ENCODE assay signal across 27 cellular contexts in the genomic region with DNA sequence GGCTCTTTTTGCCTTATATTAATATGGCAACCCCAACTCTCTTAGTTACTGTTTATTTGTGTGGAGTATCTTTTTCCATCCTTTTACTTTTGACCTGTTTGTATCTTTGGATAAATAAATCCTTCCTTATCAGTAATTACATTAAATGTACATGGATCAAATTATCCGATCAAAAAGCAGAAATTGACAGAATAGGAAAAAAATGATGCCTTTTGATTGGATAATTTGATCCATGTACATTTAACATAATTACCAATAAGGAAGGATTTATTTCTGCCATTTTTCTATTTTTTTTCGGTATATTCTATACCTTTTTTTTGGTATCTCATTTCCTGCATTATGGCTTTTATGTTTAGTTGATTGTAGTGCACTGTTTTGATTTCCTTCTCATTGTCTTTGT. TPM values are rescaled to one million over a fixed set of nuclear protein-coding genes. Genes with fewer than 3 reads are reported as not detected.
DNase-seq lines count a peak whose midpoint lies in the region; ATAC-seq, FAIRE-seq and TF ChIP-seq lines count a peak whose summit lies in the region.
"Had no signal": no experiment of that assay in that cellular context is flagged by ENCODE, and none has a peak within 500 bp of the region (broad histone marks: within the 10 kb centered on the region; RNA-seq: fewer than 3 reads in every experiment).

No MANE protein-coding gene starts in this region.

- ATAC-seq in pancreas (no peak), omental fat pad (ENCODE audit: low FRiP score) (no peak)
- ATAC-seq: A549, GM12878 had no signal

- TF ChIP-seq CTCF in HEK293 (tag by site-specific recombination; IDR thresholded peaks at IDR 0.05) (no peak), astrocyte (IDR thresholded peaks at IDR 0.05; ENCODE audit: insufficient read depth, low read depth, low read length) (no peak), hepatocyte (IDR thresholded peaks at IDR 0.05; ENCODE audit: poor library complexity) (no peak), pancreas (IDR thresholded peaks at IDR 0.05) (no peak), omental fat pad (IDR thresholded peaks at IDR 0.05) (no peak)

- no peak overlapping the region for H3K9ac ChIP-seq in astrocyte (ENCODE audit: low read length)
- H3K9ac ChIP-seq: BLaER1 treated with 17β-estradiol and CSF1 and Interleukin-3, amounts not matched to agents 10 nM and 100 nM; GM23248 had no signal

- H3K27me3 ChIP-seq in astrocyte (ENCODE audit: insufficient read depth, low read length) (no peaks in the 10 kb centered on the region), hepatocyte (no peaks in the 10 kb centered on the region), pancreas (no peaks in the 10 kb centered on the region), MG63 (no peaks in the 10 kb centered on the region)
- H3K27me3 ChIP-seq: BE2C; BLaER1 treated with 17β-estradiol and CSF1 and Interleukin-3, amounts not matched to agents 10 nM and 100 nM had no signal

- H3K36me3 Mint-ChIP-seq in astrocyte (ENCODE audit: low read depth, unreplicated experiment): peaks cover 30% of the 10 kb centered on the region
- H3K36me3 Mint-ChIP-seq in activated CD4-positive, alpha-beta T cell treated with anti-CD3 and anti-CD28 coated beads, Interleukin-2, amount 10 ng/mL, durations not matched to agents 7 days and 5 days (ENCODE audit: low read depth): peaks cover 64% of the 10 kb centered on the region

- H3K36me3 ChIP-seq in HEK293 (ENCODE audit: control insufficient read depth in 2 of 2, insufficient read depth in 1 of 2, low read length in 2 of 2) (peaks cover 20 to 53% of the 10 kb centered on the region in 2 experiments), astrocyte (ENCODE audit: insufficient read depth, low read length) (peaks cover 3% of the 10 kb centered on the region), hepatocyte (replicated peaks; ENCODE audit: insufficient read depth, low read depth) (no peaks in the 10 kb centered on the region), pancreas (no peaks in the 10 kb centered on the region), MG63 (peaks cover 52% of the 10 kb centered on the region)

- H3K4me1 ChIP-seq in HEK293 (ENCODE audit: control insufficient read depth, insufficient read depth, low read length): no peaks in the 10 kb centered on the region
- H3K4me1 ChIP-seq in astrocyte (ENCODE audit: insufficient read depth, low read length): no peaks in the 10 kb centered on the region
- no peaks in the 10 kb centered on the region for H3K4me1 ChIP-seq in hepatocyte (ENCODE audit: insufficient read depth)
- no peaks in the 10 kb centered on the region for H3K4me1 ChIP-seq in pancreas
- H3K4me1 ChIP-seq: A549; BE2C; BLaER1 treated with 17β-estradiol and CSF1 and Interleukin-3, amounts not matched to agents 10 nM and 100 nM had no signal

- peak; percentile 54 for FAIRE-seq in astrocyte (lab: Jason Lieb, UNC)
- FAIRE-seq in pancreas (lab: Jason Lieb, UNC): peak; percentile 53
- FAIRE-seq: A549, D721Med, GM12878, GM19239, H1 had no signal

- H3K4me3 ChIP-seq in HEK293 (ENCODE audit: low read depth, low read length) (no peak overlapping the region), astrocyte (ENCODE audit: insufficient read depth, low read depth, low read length) (no peak overlapping the region), hepatocyte (peak overlapping the region; percentile 5), pancreas (no peak overlapping the region), MG63 (no peak overlapping the region)
- H3K4me3 ChIP-seq: A549; BLaER1 treated with 17β-estradiol and CSF1 and Interleukin-3, amounts not matched to agents 10 nM and 100 nM; GM12878; GM23248 had no signal

- CTCF ChIA-PET in HEK293 (lab: Yijun Ruan, JAX): interaction anchor here (1.6 kb wide), 1 partner anchor 31 kb away, joined by 7 read pairs; no protein-coding TSS in a partner anchor
- CTCF ChIA-PET in activated CD4-positive, alpha-beta T cell treated with anti-CD3 and anti-CD28 coated beads, Interleukin-2, amount 10 ng/mL, durations not matched to agents 7 days and 5 days (lab: Charles Lee): no interaction called here

- H3K9me3 ChIP-seq in HEK293 (ENCODE audit: control insufficient read depth, insufficient read depth, low read depth, low read length): no peaks in the 10 kb centered on the region
- H3K9me3 ChIP-seq in astrocyte (ENCODE audit: insufficient read depth, low read depth, low read length): no peaks in the 10 kb centered on the region
- peaks cover 21% of the 10 kb centered on the region for H3K9me3 ChIP-seq in hepatocyte (ENCODE audit: low read depth)
- H3K9me3 ChIP-seq in pancreas: no peaks in the 10 kb centered on the region
- H3K9me3 ChIP-seq in MG63: peaks cover 29% of the 10 kb centered on the region
- H3K9me3 ChIP-seq: BE2C had no signal

- POLR2A ChIA-PET in HEK293 (lab: Yijun Ruan, JAX): interaction anchor here (0.5 kb wide), 1 partner anchor 29 kb away, joined by 6 read pairs; no protein-coding TSS in a partner anchor
- POLR2A ChIA-PET in activated CD4-positive, alpha-beta T cell treated with anti-CD3 and anti-CD28 coated beads, Interleukin-2, amount 10 ng/mL, durations not matched to agents 7 days and 5 days (lab: Charles Lee): no interaction called here

- no peaks in the 10 kb centered on the region for H3K9me2 ChIP-seq in hepatocyte (replicated peaks; ENCODE audit: insufficient read depth)

- H4K20me1 ChIP-seq in astrocyte (ENCODE audit: insufficient read depth, low read length) (peaks cover 47% of the 10 kb centered on the region), hepatocyte (ENCODE audit: insufficient read depth, poor library complexity, severe bottlenecking) (no peaks in the 10 kb centered on the region)

- H3K4me1 Mint-ChIP-seq in astrocyte (ENCODE audit: low read depth, unreplicated experiment): peaks cover 3% of the 10 kb centered on the region
- H3K4me1 Mint-ChIP-seq in activated CD4-positive, alpha-beta T cell treated with anti-CD3 and anti-CD28 coated beads, Interleukin-2, amount 10 ng/mL, durations not matched to agents 7 days and 5 days: peaks cover 3% of the 10 kb centered on the region
- H3K4me1 Mint-ChIP-seq: CD14-positive monocyte had no signal

- WGBS in hepatocyte (ENCODE audit: low lambda C conversion rate, missing lambda C conversion rate): 98% methylated on average over 2 of the region's 2 CpGs
- WGBS in pancreas, 2 donors: 97 to 99% methylated on average over 2 of the region's 2 CpGs

- H3K27ac ChIP-seq in HEK293 (ENCODE audit: extremely low read depth, low read depth, low read length): no peak overlapping the region
- H3K27ac ChIP-seq in astrocyte (ENCODE audit: low read depth, low read length): no peak overlapping the region
- no peak overlapping the region for H3K27ac ChIP-seq in hepatocyte
- H3K27ac ChIP-seq in pancreas: no peak overlapping the region
- H3K27ac ChIP-seq: A549; BLaER1 treated with 17β-estradiol and CSF1 and Interleukin-3, amounts not matched to agents 10 nM and 100 nM; GM23248 had no signal

- H3K9me3 Mint-ChIP-seq in astrocyte (ENCODE audit: unreplicated experiment): peaks cover 2% of the 10 kb centered on the region
- H3K9me3 Mint-ChIP-seq in activated CD4-positive, alpha-beta T cell treated with anti-CD3 and anti-CD28 coated beads, Interleukin-2, amount 10 ng/mL, durations not matched to agents 7 days and 5 days: peaks cover 24% of the 10 kb centered on the region

- H3K27ac Mint-ChIP-seq in astrocyte (ENCODE audit: unreplicated experiment): no peak overlapping the region
- H3K27ac Mint-ChIP-seq in activated CD4-positive, alpha-beta T cell treated with anti-CD3 and anti-CD28 coated beads, Interleukin-2, amount 10 ng/mL, durations not matched to agents 7 days and 5 days: no peak overlapping the region
- H3K27ac Mint-ChIP-seq: CD14-positive monocyte; CD4-positive, alpha-beta T cell had no signal

- DNase-seq in astrocyte (ENCODE audit: low read depth) (no peak), hepatocyte (ENCODE audit: low spot score) (no peak), pancreas (no peak), omental fat pad (ENCODE audit: low spot score) (no peak), MG63 (no peak)
- no peak for DNase-seq in activated CD4-positive, alpha-beta T cell treated with anti-CD3 and anti-CD28 coated beads, Interleukin-2, amount 10 ng/mL, durations not matched to agents 7 days and 5 days
- DNase-seq: 8988T; ACHN; AML-193; BE2C; CD4-positive, alpha-beta T cell; CD8-positive, alpha-beta memory T cell; DMS 273 treated with DMSO at 0.1 percent for 48 hours; DMS79; EL; GDM1; GM23248; H7; HCEC 1CT had no signal

- intact Hi-C loops in pancreas (cut with DNase I): no loop called here

- H3K79me2 ChIP-seq in astrocyte (ENCODE audit: insufficient read depth, low read length) (peaks cover 66% of the 10 kb centered on the region), hepatocyte (peaks cover 88% of the 10 kb centered on the region)

- H2AFZ ChIP-seq in astrocyte (ENCODE audit: low read depth, low read length): no peak overlapping the region
- H2AFZ ChIP-seq in hepatocyte: no peak overlapping the region
- H2AFZ ChIP-seq: GM23248 had no signal

- H3K4me2 ChIP-seq in astrocyte (ENCODE audit: low read length) (no peak overlapping the region), hepatocyte (no peak overlapping the region)
- H3K4me2 ChIP-seq: A549; BLaER1 treated with 17β-estradiol and CSF1 and Interleukin-3, amounts not matched to agents 10 nM and 100 nM had no signal

- H3K4me3 Mint-ChIP-seq in astrocyte (ENCODE audit: unreplicated experiment): no peak overlapping the region
- no peak overlapping the region for H3K4me3 Mint-ChIP-seq in activated CD4-positive, alpha-beta T cell treated with anti-CD3 and anti-CD28 coated beads, Interleukin-2, amount 10 ng/mL, durations not matched to agents 7 days and 5 days
- H3K4me3 Mint-ChIP-seq: CD14-positive monocyte; CD4-positive, alpha-beta T cell; CD8-positive, alpha-beta memory T cell had no signal

- H3K27me3 Mint-ChIP-seq in astrocyte (ENCODE audit: low read depth, unreplicated experiment): no peaks in the 10 kb centered on the region
- no peaks in the 10 kb centered on the region for H3K27me3 Mint-ChIP-seq in activated CD4-positive, alpha-beta T cell treated with anti-CD3 and anti-CD28 coated beads, Interleukin-2, amount 10 ng/mL, durations not matched to agents 7 days and 5 days
- H3K27me3 Mint-ChIP-seq: CD4-positive, alpha-beta T cell; CD8-positive, alpha-beta memory T cell had no signal

TF ChIP-seq in HEK293, 187 proteins besides CTCF, POLR2A, EP300 and RAD21:
- no peak for TF ChIP-seq ZNF76 (tag by site-specific recombination; IDR thresholded peaks at IDR 0.05; ENCODE audit: borderline replicate concordance, low read depth)
- TF ChIP-seq ZNF114 (tag by site-specific recombination; IDR thresholded peaks at IDR 0.05): no peak
- peak; percentile 85 for TF ChIP-seq SETDB1 (IDR thresholded peaks at IDR 0.05; ENCODE audit: insufficient read length, low read length)
- no peak for TF ChIP-seq ZNF610 (tag by site-specific recombination; IDR thresholded peaks at IDR 0.05; ENCODE audit: borderline replicate concordance)
TF ChIP-seq in HEK293: peak in this region for 1.

RNA-seq across cellular contexts. Expression of a gene that starts 57.2 kb away (rescaled TPM):
- total RNA-seq in astrocyte (103 and 109 TPM in 2 replicates), hepatocyte (86.1 and 91.1 TPM in 2 replicates), pancreas (10 to 100 TPM; 25.0 to 42.6 (median 29.2) TPM), omental fat pad (10 to 100 TPM; 42.2 to 67.8 (median 63.0) TPM)
- polyA plus RNA-seq in hepatocyte (25.2 and 29.8 TPM in 2 replicates), pancreas (10 to 100 TPM; 10.1 to 24.0 TPM)
- total RNA-seq in activated CD4-positive, alpha-beta T cell treated with anti-CD3 and anti-CD28 coated beads, Interleukin-2, amount 10 ng/mL, durations not matched to agents 7 days and 5 days: 10 to 100 TPM; 41.5 to 46.7 TPM
- total RNA-seq in MG63 (2014; rRNA removed; shearing (Covaris generic); ENCODE audit: low replicate concordance): 30.6 and 56.8 TPM in 2 replicates
